In genomic region chr6:122471107-122472021, GRCh38 we compare ENCODE assay signal across 1 cellular context.
TF ChIP-seq lines count a peak whose summit lies in the region.

TSS of gene SERINC1 (minus strand) at chr6:122471807. CDS start at chr6:122471737, 70 bp downstream.

TF ChIP-seq in HepG2, 621 proteins besides CTCF, POLR2A, EP300 and RAD21 (continued from another document and continues in another):
- peak; percentile 89 for TF ChIP-seq KMT2A (CRISPR knock-in tag; IDR thresholded peaks at IDR 0.05)
- TF ChIP-seq, protein P1, sequence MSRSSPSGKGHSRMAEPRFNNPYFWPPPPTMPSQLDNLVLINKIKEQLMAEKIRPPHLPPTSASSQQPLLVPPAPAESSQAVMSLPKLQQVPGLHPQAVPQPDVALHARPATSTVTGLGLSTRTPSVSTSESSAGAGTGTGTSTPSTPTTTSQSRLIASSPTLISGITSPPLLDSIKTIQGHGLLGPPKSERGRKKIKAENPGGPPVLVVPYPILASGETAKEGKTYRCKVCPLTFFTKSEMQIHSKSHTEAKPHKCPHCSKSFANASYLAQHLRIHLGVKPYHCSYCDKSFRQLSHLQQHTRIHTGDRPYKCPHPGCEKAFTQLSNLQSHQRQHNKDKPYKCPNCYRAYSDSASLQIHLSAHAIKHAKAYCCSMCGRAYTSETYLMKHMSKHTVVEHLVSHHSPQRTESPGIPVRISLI (CRISPR knock-in tag; IDR thresholded peaks at IDR 0.05; ENCODE audit: borderline replicate concordance), result 0 out of 2 replicates have a peak, but pooled peaks have one; percentile 27
- no peak; the same call in 1 of the 2 replicates for TF ChIP-seq HMGXB3 (CRISPR knock-in tag; IDR thresholded peaks at IDR 0.05; ENCODE audit: borderline replicate concordance)
- TF ChIP-seq ZNF816 (CRISPR knock-in tag; IDR thresholded peaks at IDR 0.05; ENCODE audit: borderline replicate concordance), result peak; percentile 52; the same call in 1 of the 2 replicates
- peak; percentile 71; the same call in 1 of the 2 replicates for TF ChIP-seq IRF1 (CRISPR knock-in tag; IDR thresholded peaks at IDR 0.05; ENCODE audit: low read depth)
- peak; percentile 96 for TF ChIP-seq KMT2B (CRISPR knock-in tag; IDR thresholded peaks at IDR 0.05)
- TF ChIP-seq ZNF7 (CRISPR knock-in tag; IDR thresholded peaks at IDR 0.05), result no peak
- TF ChIP-seq, protein P2, sequence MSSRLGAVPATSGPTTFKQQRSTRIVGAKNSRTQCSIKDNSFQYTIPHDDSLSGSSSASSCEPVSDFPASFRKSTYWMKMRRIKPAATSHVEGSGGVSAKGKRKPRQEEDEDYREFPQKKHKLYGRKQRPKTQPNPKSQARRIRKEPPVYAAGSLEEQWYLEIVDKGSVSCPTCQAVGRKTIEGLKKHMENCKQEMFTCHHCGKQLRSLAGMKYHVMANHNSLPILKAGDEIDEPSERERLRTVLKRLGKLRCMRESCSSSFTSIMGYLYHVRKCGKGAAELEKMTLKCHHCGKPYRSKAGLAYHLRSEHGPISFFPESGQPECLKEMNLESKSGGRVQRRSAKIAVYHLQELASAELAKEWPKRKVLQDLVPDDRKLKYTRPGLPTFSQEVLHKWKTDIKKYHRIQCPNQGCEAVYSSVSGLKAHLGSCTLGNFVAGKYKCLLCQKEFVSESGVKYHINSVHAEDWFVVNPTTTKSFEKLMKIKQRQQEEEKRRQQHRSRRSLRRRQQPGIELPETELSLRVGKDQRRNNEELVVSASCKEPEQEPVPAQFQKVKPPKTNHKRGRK (CRISPR knock-in tag; IDR thresholded peaks at IDR 0.05), result peak; percentile 69; the same call in 1 of the 2 replicates
- no peak; the same call in 1 of the 2 replicates for TF ChIP-seq JUN (CRISPR knock-in tag; IDR thresholded peaks at IDR 0.05)
- no peak for TF ChIP-seq SMARCC2 (IDR thresholded peaks at IDR 0.05)
- TF ChIP-seq MAFG (CRISPR knock-in tag; IDR thresholded peaks at IDR 0.05), result no peak
- TF ChIP-seq NONO (IDR thresholded peaks at IDR 0.05), result no peak
- TF ChIP-seq NONO (CRISPR knock-in tag; conservative IDR thresholded peaks at IDR 0.05), result peak; percentile 89
- no peak for TF ChIP-seq BHLHE40 (IDR thresholded peaks at IDR 0.05; ENCODE audit: low read length)
- TF ChIP-seq, protein P3, sequence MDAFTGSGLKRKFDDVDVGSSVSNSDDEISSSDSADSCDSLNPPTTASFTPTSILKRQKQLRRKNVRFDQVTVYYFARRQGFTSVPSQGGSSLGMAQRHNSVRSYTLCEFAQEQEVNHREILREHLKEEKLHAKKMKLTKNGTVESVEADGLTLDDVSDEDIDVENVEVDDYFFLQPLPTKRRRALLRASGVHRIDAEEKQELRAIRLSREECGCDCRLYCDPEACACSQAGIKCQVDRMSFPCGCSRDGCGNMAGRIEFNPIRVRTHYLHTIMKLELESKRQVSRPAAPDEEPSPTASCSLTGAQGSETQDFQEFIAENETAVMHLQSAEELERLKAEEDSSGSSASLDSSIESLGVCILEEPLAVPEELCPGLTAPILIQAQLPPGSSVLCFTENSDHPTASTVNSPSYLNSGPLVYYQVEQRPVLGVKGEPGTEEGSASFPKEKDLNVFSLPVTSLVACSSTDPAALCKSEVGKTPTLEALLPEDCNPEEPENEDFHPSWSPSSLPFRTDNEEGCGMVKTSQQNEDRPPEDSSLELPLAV (CRISPR knock-in tag; conservative IDR thresholded peaks at IDR 0.05; ENCODE audit: low read depth), result no peak
- TF ChIP-seq, protein P4, sequence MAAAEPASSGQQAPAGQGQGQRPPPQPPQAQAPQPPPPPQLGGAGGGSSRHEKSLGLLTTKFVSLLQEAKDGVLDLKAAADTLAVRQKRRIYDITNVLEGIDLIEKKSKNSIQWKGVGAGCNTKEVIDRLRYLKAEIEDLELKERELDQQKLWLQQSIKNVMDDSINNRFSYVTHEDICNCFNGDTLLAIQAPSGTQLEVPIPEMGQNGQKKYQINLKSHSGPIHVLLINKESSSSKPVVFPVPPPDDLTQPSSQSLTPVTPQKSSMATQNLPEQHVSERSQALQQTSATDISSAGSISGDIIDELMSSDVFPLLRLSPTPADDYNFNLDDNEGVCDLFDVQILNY (CRISPR knock-in tag; conservative IDR thresholded peaks at IDR 0.05), result no peak
- TF ChIP-seq, protein P5, sequence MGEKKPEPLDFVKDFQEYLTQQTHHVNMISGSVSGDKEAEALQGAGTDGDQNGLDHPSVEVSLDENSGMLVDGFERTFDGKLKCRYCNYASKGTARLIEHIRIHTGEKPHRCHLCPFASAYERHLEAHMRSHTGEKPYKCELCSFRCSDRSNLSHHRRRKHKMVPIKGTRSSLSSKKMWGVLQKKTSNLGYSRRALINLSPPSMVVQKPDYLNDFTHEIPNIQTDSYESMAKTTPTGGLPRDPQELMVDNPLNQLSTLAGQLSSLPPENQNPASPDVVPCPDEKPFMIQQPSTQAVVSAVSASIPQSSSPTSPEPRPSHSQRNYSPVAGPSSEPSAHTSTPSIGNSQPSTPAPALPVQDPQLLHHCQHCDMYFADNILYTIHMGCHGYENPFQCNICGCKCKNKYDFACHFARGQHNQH (CRISPR knock-in tag; IDR thresholded peaks at IDR 0.05), result peak; percentile 60
- TF ChIP-seq ZHX1 (CRISPR knock-in tag; IDR thresholded peaks at IDR 0.05; ENCODE audit: low read depth), result peak; percentile 58; the same call in 1 of the 2 replicates
- TF ChIP-seq ZMAT3 (CRISPR knock-in tag; conservative IDR thresholded peaks at IDR 0.05), result no peak; the same call in 1 of the 2 replicates
- 0 out of 2 replicates have a peak, but pooled peaks have one; percentile 80 for TF ChIP-seq ZNF567 (CRISPR knock-in tag; IDR thresholded peaks at IDR 0.05; ENCODE audit: borderline replicate concordance)
- TF ChIP-seq ZNF142 (CRISPR knock-in tag; IDR thresholded peaks at IDR 0.05), result peak; percentile 76; the same call in 1 of the 2 replicates
- TF ChIP-seq ZNF430 (CRISPR knock-in tag; IDR thresholded peaks at IDR 0.05), result peak; percentile 22; the same call in 1 of the 2 replicates
- peak; percentile 86; the same call in 1 of the 2 replicates for TF ChIP-seq ETV6 (CRISPR knock-in tag; conservative IDR thresholded peaks at IDR 0.05)
- peak; percentile 92 for TF ChIP-seq ZFX (CRISPR knock-in tag; IDR thresholded peaks at IDR 0.05; ENCODE audit: low read depth)
- TF ChIP-seq ATF6 (CRISPR knock-in tag; conservative IDR thresholded peaks at IDR 0.05), result peak; percentile 87
- peak; percentile 86 for TF ChIP-seq U2AF1 (optimal IDR thresholded peaks at IDR 0.05; ENCODE audit: low read depth, low read length)
- TF ChIP-seq CBFB (CRISPR knock-in tag; IDR thresholded peaks at IDR 0.05), result peak; percentile 16; the same call in 1 of the 2 replicates
- no peak for TF ChIP-seq ZNF776 (CRISPR knock-in tag; IDR thresholded peaks at IDR 0.05)
- peak; percentile 89; the same call in 1 of the 2 replicates for TF ChIP-seq CREBL2 (CRISPR knock-in tag; IDR thresholded peaks at IDR 0.05; ENCODE audit: borderline replicate concordance)
